15 cellular contexts compared by ENCODE assay signal in genomic region chr14:31162910-31163649, GRCh38.
"Had no signal": no experiment of that assay in that cellular context is flagged by ENCODE, and none has a peak within 500 bp of the region (broad histone marks: within the 10 kb centered on the region; RNA-seq: fewer than 3 reads in every experiment).

No MANE protein-coding gene starts in this region.

- H3K9me3 Mint-ChIP-seq: activated B cell treated with CpG ODN at 0.5 μM for 24 hours; activated CD4-positive, alpha-beta T cell treated with anti-CD3 and anti-CD28 coated beads, Interleukin-2, amount 10 ng/mL, durations not matched to agents 7 days and 5 days; activated naive CD4-positive, alpha-beta T cell treated with anti-CD3 and anti-CD28 coated beads, Interleukin-2, amount 50 U/mL, for 72 hours; neural crest cell; T-cell had no signal

- H3K27me3 Mint-ChIP-seq: activated B cell treated with CpG ODN at 0.5 μM for 24 hours; activated CD4-positive, alpha-beta T cell treated with anti-CD3 and anti-CD28 coated beads, Interleukin-2, amount 10 ng/mL, durations not matched to agents 7 days and 5 days; T-cell had no signal

- H3K27me3 ChIP-seq: esophagus squamous epithelium, heart left ventricle had no signal

- ATAC-seq: activated naive CD4-positive, alpha-beta T cell treated with anti-CD3 and anti-CD28 coated beads, Interleukin-2, amount 50 U/mL, for 72 hours; heart left ventricle; T-cell had no signal

- H3K4me1 Mint-ChIP-seq: activated B cell treated with CpG ODN at 0.5 μM for 24 hours; activated CD4-positive, alpha-beta T cell treated with anti-CD3 and anti-CD28 coated beads, Interleukin-2, amount 10 ng/mL, durations not matched to agents 7 days and 5 days; neural crest cell had no signal

- H3K4me3 Mint-ChIP-seq: activated B cell treated with CpG ODN at 0.5 μM for 24 hours; activated CD4-positive, alpha-beta T cell treated with anti-CD3 and anti-CD28 coated beads, Interleukin-2, amount 10 ng/mL, durations not matched to agents 7 days and 5 days; neural crest cell; T-cell had no signal

- H3K9me3 ChIP-seq: esophagus squamous epithelium, heart left ventricle, left ventricle myocardium inferior had no signal

- DNase-seq: activated B cell treated with CpG ODN at 0.5 μM for 24 hours; activated CD4-positive, alpha-beta T cell treated with anti-CD3 and anti-CD28 coated beads, Interleukin-2, amount 10 ng/mL, durations not matched to agents 7 days and 5 days; activated effector memory CD4-positive, alpha-beta T cell treated with Interleukin-2 at 50 U/mL for 16 hours; cerebellar nuclear complex; esophagus squamous epithelium; foreskin fibroblast; heart left ventricle; islet precursor cell; left ventricle myocardium inferior; T-cell had no signal

- H3K27ac Mint-ChIP-seq: activated B cell treated with CpG ODN at 0.5 μM for 24 hours; activated CD4-positive, alpha-beta T cell treated with anti-CD3 and anti-CD28 coated beads, Interleukin-2, amount 10 ng/mL, durations not matched to agents 7 days and 5 days; activated naive CD4-positive, alpha-beta T cell treated with anti-CD3 and anti-CD28 coated beads, Interleukin-2, amount 50 U/mL, for 72 hours; T-cell had no signal

- H3K4me3 ChIP-seq: esophagus squamous epithelium, heart left ventricle, left ventricle myocardium inferior, SK-N-MC had no signal

- FAIRE-seq: endometrium, urothelium cell line had no signal

- H3K27ac ChIP-seq: left ventricle myocardium inferior, SK-N-MC had no signal
